18 cellular contexts compared by ENCODE assay signal in the genomic region with DNA sequence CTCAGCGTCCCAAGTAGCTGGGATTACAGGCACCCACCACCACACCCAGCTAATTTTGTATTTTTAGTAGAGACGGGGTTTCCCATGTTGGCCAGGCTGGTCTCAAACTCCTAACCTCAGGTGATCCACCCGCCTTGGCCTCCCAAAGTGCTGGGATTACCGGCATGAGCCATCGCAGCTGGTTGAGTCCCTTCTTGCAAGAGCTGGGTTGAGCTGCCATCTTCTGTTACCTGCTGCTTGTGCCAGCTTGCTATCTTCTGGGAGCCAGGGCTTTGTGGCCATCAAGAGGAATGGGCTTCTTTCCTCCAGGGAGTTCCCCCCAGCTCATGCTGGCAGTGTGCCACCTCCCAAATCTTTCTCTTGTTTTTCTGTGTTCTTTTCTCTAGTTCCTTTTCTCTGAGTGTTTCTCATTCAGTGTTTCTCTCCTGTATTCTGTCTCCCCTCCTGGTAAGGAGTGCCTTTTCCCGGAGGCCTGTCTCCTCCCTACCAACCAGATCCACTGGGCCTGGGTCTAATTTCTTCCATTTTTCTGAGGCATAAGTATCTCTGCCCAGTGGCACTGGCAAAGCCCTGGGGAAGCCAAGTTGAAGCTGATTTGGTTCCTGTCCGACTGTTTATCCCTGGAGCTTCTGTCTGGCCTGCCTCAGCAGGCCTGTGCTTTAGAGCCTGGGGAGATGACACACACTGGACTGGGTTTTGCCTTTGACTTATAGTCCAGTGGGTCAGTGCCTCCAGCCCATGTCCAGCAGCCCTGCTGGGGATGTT. TPM values are rescaled to one million over a fixed set of nuclear protein-coding genes. Genes with fewer than 3 reads are reported as not detected.
DNase-seq lines count a peak whose midpoint lies in the region; ATAC-seq lines count a peak whose summit lies in the region.
"Had no signal": no experiment of that assay in that cellular context is flagged by ENCODE, and none has a peak within 500 bp of the region (broad histone marks: within the 10 kb centered on the region; RNA-seq: fewer than 3 reads in every experiment).

No MANE protein-coding gene starts in this region.

- intact Hi-C loops in naive thymus-derived CD4-positive, alpha-beta T cell (cut with micrococcal nuclease): no loop called here

- no peak overlapping the region for H3K4me3 ChIP-seq in naive thymus-derived CD4-positive, alpha-beta T cell (ENCODE audit: low read length)

- POLR2A ChIA-PET in naive thymus-derived CD4-positive, alpha-beta T cell (lab: Charles Lee): interaction anchor here (1.4 to 6.5 kb wide), 4 partner anchors 7 to 75 kb away, joined by 3 to 66 read pairs (median 30); a partner anchor contains a TSS

- no peaks in the 10 kb centered on the region for H3K27me3 Mint-ChIP-seq in stimulated activated naive CD8-positive, alpha-beta T cell treated with anti-CD3 and anti-CD28 coated beads, Interleukin-15, Interleukin-2, amounts not matched to agents 100 ng/mL and 50 ng/mL, for 24 hours
- no peaks in the 10 kb centered on the region for H3K27me3 Mint-ChIP-seq in naive thymus-derived CD4-positive, alpha-beta T cell
- H3K27me3 Mint-ChIP-seq: progenitor cell of endocrine pancreas had no signal

- H3K27me3 ChIP-seq in naive thymus-derived CD4-positive, alpha-beta T cell (ENCODE audit: control insufficient read depth in 2 of 2, insufficient read depth in 2 of 2, low read length in 2 of 2): no peaks in the 10 kb centered on the region

- CTCF ChIA-PET in naive thymus-derived CD4-positive, alpha-beta T cell (lab: Charles Lee): interaction anchor here (0.7 kb wide), 1 partner anchor 21 kb away, joined by 3 read pairs; no protein-coding TSS in a partner anchor

- ATAC-seq in stimulated activated naive CD8-positive, alpha-beta T cell treated with anti-CD3 and anti-CD28 coated beads, Interleukin-15, Interleukin-2, amounts not matched to agents 100 U/mL and 50 U/mL, for 24 hours: no peak
- ATAC-seq in activated naive CD4-positive, alpha-beta T cell treated with anti-CD3 and anti-CD28 coated beads, Interleukin-2, amount 50 U/mL, for 72 hours: no peak
- ATAC-seq in naive thymus-derived CD4-positive, alpha-beta T cell: no peak

- no peaks in the 10 kb centered on the region for H3K9me3 ChIP-seq in naive thymus-derived CD4-positive, alpha-beta T cell (ENCODE audit: control insufficient read depth in 2 of 3, low read length in 3 of 3)

- no peak for DNase-seq in stimulated activated naive CD8-positive, alpha-beta T cell treated with anti-CD3 and anti-CD28 coated beads, Interleukin-15, Interleukin-2, amounts not matched to agents 100 U/mL and 50 U/mL, for 24 hours
- DNase-seq in activated naive CD4-positive, alpha-beta T cell treated with anti-CD3 and anti-CD28 coated beads, Interleukin-2, amount 50 U/mL, for 72 hours (ENCODE audit: low spot score in 2 of 2): peak in 1 of 2 donors; percentile 48
- DNase-seq in naive thymus-derived CD4-positive, alpha-beta T cell: no peak
- DNase-seq in AG20443 (ENCODE audit: low spot score) (no peak), RPMI8226 (no peak), NCI-H226 (no peak), NCI-H1048 (lab: John Stamatoyannopoulos, UW) (no peak)
- DNase-seq: activated CD8-positive, alpha-beta memory T cell treated with anti-CD3 and anti-CD28 coated beads, Interleukin-2, amount 50 U/mL, for 48 hours; effector CD8-positive, alpha-beta T cell; foreskin melanocyte; KG1; NCI-H187; NCI-H748 treated with DMSO at 0.1 percent for 48 hours; SHP77 had no signal

- peaks cover 81% of the 10 kb centered on the region for H3K4me1 Mint-ChIP-seq in stimulated activated naive CD8-positive, alpha-beta T cell treated with anti-CD3 and anti-CD28 coated beads, Interleukin-15, Interleukin-2, amounts not matched to agents 100 ng/mL and 50 ng/mL, for 24 hours (ENCODE audit: low read depth)
- peaks cover 60 to 88% (median 74%) of the 10 kb centered on the region in 7 donors for H3K4me1 Mint-ChIP-seq in naive thymus-derived CD4-positive, alpha-beta T cell

- peak overlapping the region; percentile 19 for H3K27ac Mint-ChIP-seq in stimulated activated naive CD8-positive, alpha-beta T cell treated with anti-CD3 and anti-CD28 coated beads, Interleukin-15, Interleukin-2, amounts not matched to agents 100 ng/mL and 50 ng/mL, for 24 hours
- H3K27ac Mint-ChIP-seq in activated naive CD4-positive, alpha-beta T cell treated with anti-CD3 and anti-CD28 coated beads, Interleukin-2, amount 50 U/mL, for 72 hours: peak overlapping the region; percentile 61 to 93
- H3K27ac Mint-ChIP-seq in naive thymus-derived CD4-positive, alpha-beta T cell: peak overlapping the region; percentile 57 to 99 (median 86)
- H3K27ac Mint-ChIP-seq: mesothelial cell of epicardium, progenitor cell of endocrine pancreas had no signal

- H3K36me3 ChIP-seq in naive thymus-derived CD4-positive, alpha-beta T cell (ENCODE audit: control insufficient read depth in 2 of 3, insufficient read depth in 3 of 3, low read length in 3 of 3): peaks cover 14 to 48% (median 14%) of the 10 kb centered on the region in 3 experiments

- H3K9me3 Mint-ChIP-seq in stimulated activated naive CD8-positive, alpha-beta T cell treated with anti-CD3 and anti-CD28 coated beads, Interleukin-15, Interleukin-2, amounts not matched to agents 100 ng/mL and 50 ng/mL, for 24 hours: no peaks in the 10 kb centered on the region
- H3K9me3 Mint-ChIP-seq in activated naive CD4-positive, alpha-beta T cell treated with anti-CD3 and anti-CD28 coated beads, Interleukin-2, amount 50 U/mL, for 72 hours: no peaks in the 10 kb centered on the region
- no peaks in the 10 kb centered on the region for H3K9me3 Mint-ChIP-seq in naive thymus-derived CD4-positive, alpha-beta T cell
- H3K9me3 Mint-ChIP-seq: mesothelial cell of epicardium had no signal

- no peak overlapping the region for H3K4me3 Mint-ChIP-seq in stimulated activated naive CD8-positive, alpha-beta T cell treated with anti-CD3 and anti-CD28 coated beads, Interleukin-15, Interleukin-2, amounts not matched to agents 100 ng/mL and 50 ng/mL, for 24 hours
- H3K4me3 Mint-ChIP-seq in naive thymus-derived CD4-positive, alpha-beta T cell: peak overlapping the region; percentile 3 to 92 (median 42)
- H3K4me3 Mint-ChIP-seq: mesothelial cell of epicardium had no signal

- H3K27ac ChIP-seq in naive thymus-derived CD4-positive, alpha-beta T cell (ENCODE audit: low read depth, low read length): peak overlapping the region; percentile 44

- peaks cover 23 to 77% of the 10 kb centered on the region in 2 donors for H3K4me1 ChIP-seq in naive thymus-derived CD4-positive, alpha-beta T cell (ENCODE audit: control insufficient read depth in 2 of 2, insufficient read depth in 2 of 2, low read length in 2 of 2)

- peaks cover 53% of the 10 kb centered on the region for H3K36me3 Mint-ChIP-seq in stimulated activated naive CD8-positive, alpha-beta T cell treated with anti-CD3 and anti-CD28 coated beads, Interleukin-15, Interleukin-2, amounts not matched to agents 100 ng/mL and 50 ng/mL, for 24 hours (ENCODE audit: low read depth)
- peaks cover 35 to 38% of the 10 kb centered on the region in 2 donors for H3K36me3 Mint-ChIP-seq in activated naive CD4-positive, alpha-beta T cell treated with anti-CD3 and anti-CD28 coated beads, Interleukin-2, amount 50 U/mL, for 72 hours
- peaks cover 7 to 45% (median 31%) of the 10 kb centered on the region in 5 donors for H3K36me3 Mint-ChIP-seq in naive thymus-derived CD4-positive, alpha-beta T cell

RNA-seq across cellular contexts. Expression of a gene that starts 3.7 kb away (rescaled TPM):
- 100 to 1,000 TPM in 1 of 2 donors, 10 to 100 TPM in 1; 75.3 to 123 TPM for total RNA-seq in activated naive CD4-positive, alpha-beta T cell treated with anti-CD3 and anti-CD28 coated beads, Interleukin-2, amount 50 U/mL, for 72 hours
- 100 to 1,000 TPM; 112 to 182 (median 164) TPM for total RNA-seq in naive thymus-derived CD4-positive, alpha-beta T cell
- 100 to 1,000 TPM; 171 to 217 TPM for polyA plus RNA-seq in naive thymus-derived CD4-positive, alpha-beta T cell

RNA-seq across cellular contexts. Expression of a gene that starts 17.2 kb away (rescaled TPM):
- 1 to 10 TPM in 1 of 2 donors, under 1 TPM in 1; 0.64 to 1.0 TPM for total RNA-seq in activated naive CD4-positive, alpha-beta T cell treated with anti-CD3 and anti-CD28 coated beads, Interleukin-2, amount 50 U/mL, for 72 hours
- total RNA-seq in naive thymus-derived CD4-positive, alpha-beta T cell: 1 to 10 TPM in 4 of 5 experiments, under 1 TPM in 1; 0.73 to 3.1 (median 1.8) TPM
- polyA plus RNA-seq in naive thymus-derived CD4-positive, alpha-beta T cell: not detected

RNA-seq across cellular contexts. Expression of a gene that starts 34.1 kb away (rescaled TPM):
- total RNA-seq in activated naive CD4-positive, alpha-beta T cell treated with anti-CD3 and anti-CD28 coated beads, Interleukin-2, amount 50 U/mL, for 72 hours: 10 to 100 TPM; 35.7 to 37.2 TPM
- 10 to 100 TPM; 33.9 to 77.1 (median 48.9) TPM for total RNA-seq in naive thymus-derived CD4-positive, alpha-beta T cell
- 10 to 100 TPM; 18.2 to 20.4 TPM for polyA plus RNA-seq in naive thymus-derived CD4-positive, alpha-beta T cell

RNA-seq across cellular contexts. Expression of a gene that starts 50.5 kb away (rescaled TPM):
- not detected for total RNA-seq in activated naive CD4-positive, alpha-beta T cell treated with anti-CD3 and anti-CD28 coated beads, Interleukin-2, amount 50 U/mL, for 72 hours
- total RNA-seq in naive thymus-derived CD4-positive, alpha-beta T cell: under 1 TPM in 2 of 5 experiments, not detected in 3; 0.19 to 0.30 TPM
- under 1 TPM; 0.07 to 0.21 TPM for polyA plus RNA-seq in naive thymus-derived CD4-positive, alpha-beta T cell
- total RNA-seq: mesothelial cell of epicardium, progenitor cell of endocrine pancreas had no signal
- polyA plus RNA-seq: BJ had no signal

RNA-seq across cellular contexts. Expression of a gene that starts 55.9 kb away (rescaled TPM):
- 10 to 100 TPM; 14.6 to 26.9 TPM for total RNA-seq in activated naive CD4-positive, alpha-beta T cell treated with anti-CD3 and anti-CD28 coated beads, Interleukin-2, amount 50 U/mL, for 72 hours
- 10 to 100 TPM in 4 of 5 experiments, 1 to 10 TPM in 1; 7.7 to 33.1 (median 27.5) TPM for total RNA-seq in naive thymus-derived CD4-positive, alpha-beta T cell
- polyA plus RNA-seq in naive thymus-derived CD4-positive, alpha-beta T cell: 10 to 100 TPM in 1 of 2 donors, 1 to 10 TPM in 1; 3.0 to 13.5 TPM

Comparison
In these comparisons a context has a peak if more than half of its experiments do, and no peak if none do; other contexts are left out.
1. H3K27ac Mint-ChIP-seq: peak in every context shown above with its lines; median percentile 86 in naive thymus-derived CD4-positive, alpha-beta T cell; 77 in activated naive CD4-positive, alpha-beta T cell treated with anti-CD3 and anti-CD28 coated beads, Interleukin-2, amount 50 U/mL, for 72 hours; 19 in stimulated activated naive CD8-positive, alpha-beta T cell treated with anti-CD3 and anti-CD28 coated beads, Interleukin-15, Interleukin-2, amounts not matched to agents 100 ng/mL and 50 ng/mL, for 24 hours.